Comparison of ENCODE assay signal across 25 cellular contexts in the genomic region with DNA sequence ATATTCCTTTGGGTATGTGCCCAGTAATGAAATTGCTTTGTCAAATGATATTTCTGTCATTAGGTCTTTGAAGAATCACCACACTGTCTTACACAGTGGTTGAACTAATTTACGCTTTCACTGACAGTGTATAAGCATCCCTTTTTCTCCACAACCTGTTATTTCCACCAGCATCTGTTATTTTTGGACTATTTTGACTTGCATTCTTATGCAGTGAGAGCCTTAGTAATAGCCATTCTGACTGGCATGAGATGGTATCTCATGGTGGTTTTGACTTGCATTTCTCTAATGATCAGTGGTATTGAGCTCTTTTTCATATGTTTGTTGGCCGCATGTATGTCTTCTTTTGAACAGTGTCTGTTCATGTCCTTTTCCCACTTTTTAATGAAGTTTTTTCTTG.
"Had no signal": no experiment of that assay in that cellular context is flagged by ENCODE, and none has a peak within 500 bp of the region (broad histone marks: within the 10 kb centered on the region; RNA-seq: fewer than 3 reads in every experiment).

No MANE protein-coding gene starts in this region.

- H3K27ac ChIP-seq: adrenal gland, SJCRH30 had no signal

- H3K36me3 Mint-ChIP-seq: activated naive CD4-positive, alpha-beta T cell treated with anti-CD3 and anti-CD28 coated beads, Interleukin-2, amount 10 ng/mL, durations not matched to agents 7 days and 5 days; activated naive CD8-positive, alpha-beta T cell treated with anti-CD3 and anti-CD28 coated beads for 36 hours; brain had no signal

- H3K27ac Mint-ChIP-seq: activated CD8-positive, alpha-beta T cell treated with anti-CD3 and anti-CD28 coated beads for 36 hours; activated naive CD4-positive, alpha-beta T cell treated with anti-CD3 and anti-CD28 coated beads, Interleukin-2, amount 10 ng/mL, durations not matched to agents 7 days and 5 days; activated naive CD8-positive, alpha-beta T cell treated with anti-CD3 and anti-CD28 coated beads for 36 hours; activated T-cell treated with anti-CD3 and anti-CD28 coated beads, Interleukin-2, amount 50 U/mL, for 72 hours; activated T-helper 2 cell treated with anti-CD3 and anti-CD28 coated beads, Interferon-gamma antibody, Interleukin-2, Interleukin-4, amounts not matched to agents 10 μg/mL and 5 μg/mL and 100 μg/mL, durations not matched to agents 14 hours and 24 hours and 36 hours; T-helper 1 cell treated with Interleukin-12 subunit alpha and Interleukin-12 subunit beta and Interleukin-4 antibody, amounts not matched to agents 30 μg/mL and 1 μg/mL, for 36 hours had no signal

- H3K4me3 ChIP-seq: adrenal gland, SJCRH30 had no signal

- H3K27me3 ChIP-seq: adrenal gland, SJCRH30 had no signal

- H3K4me1 Mint-ChIP-seq: central memory CD8-positive, alpha-beta T cell had no signal

- ATAC-seq: activated CD4-positive, CD25-positive, alpha-beta regulatory T cell treated with anti-CD3 and anti-CD28 coated beads, Interleukin-2, amount 50 U/mL, for 24 hours; activated CD8-positive, alpha-beta T cell treated with anti-CD3 and anti-CD28 coated beads for 36 hours; activated T-cell treated with anti-CD3 and anti-CD28 coated beads, Interleukin-2, amount 50 U/mL, for 72 hours; Panc1; Right ventricle myocardium inferior had no signal

- H3K9me3 Mint-ChIP-seq: activated CD8-positive, alpha-beta T cell treated with anti-CD3 and anti-CD28 coated beads for 36 hours; activated naive CD4-positive, alpha-beta T cell treated with anti-CD3 and anti-CD28 coated beads, Interleukin-2, amount 10 ng/mL, durations not matched to agents 7 days and 5 days; activated naive CD8-positive, alpha-beta T cell treated with anti-CD3 and anti-CD28 coated beads for 36 hours; activated T-cell treated with anti-CD3 and anti-CD28 coated beads, Interleukin-2, amount 50 U/mL, for 72 hours; activated T-helper 2 cell treated with anti-CD3 and anti-CD28 coated beads, Interferon-gamma antibody, Interleukin-2, Interleukin-4, amounts not matched to agents 10 μg/mL and 5 μg/mL and 100 μg/mL, durations not matched to agents 14 hours and 24 hours and 36 hours; central memory CD8-positive, alpha-beta T cell; T-helper 1 cell treated with Interleukin-12 subunit alpha and Interleukin-12 subunit beta and Interleukin-4 antibody, amounts not matched to agents 30 μg/mL and 1 μg/mL, for 36 hours had no signal

- H3K36me3 ChIP-seq: adrenal gland, SJCRH30 had no signal

- H3K9me3 ChIP-seq: adrenal gland, SJCRH30 had no signal

- H3K4me3 Mint-ChIP-seq: activated CD8-positive, alpha-beta T cell treated with anti-CD3 and anti-CD28 coated beads for 36 hours; activated naive CD4-positive, alpha-beta T cell treated with anti-CD3 and anti-CD28 coated beads, Interleukin-2, amount 10 ng/mL, durations not matched to agents 7 days and 5 days; activated naive CD8-positive, alpha-beta T cell treated with anti-CD3 and anti-CD28 coated beads for 36 hours; activated T-cell treated with anti-CD3 and anti-CD28 coated beads, Interleukin-2, amount 50 U/mL, for 72 hours; brain; central memory CD8-positive, alpha-beta T cell; T-helper 1 cell treated with Interleukin-12 subunit alpha and Interleukin-12 subunit beta and Interleukin-4 antibody, amounts not matched to agents 30 μg/mL and 1 μg/mL, for 36 hours had no signal

- DNase-seq: activated CD4-positive, alpha-beta T cell treated with anti-CD3 and anti-CD28 coated beads for 4 hours; activated CD8-positive, alpha-beta memory T cell treated with anti-CD3 and anti-CD28 coated beads, Interleukin-2, amount 50 U/mL, for 4 hours; activated CD8-positive, alpha-beta T cell treated with anti-CD3 and anti-CD28 coated beads for 36 hours; activated gamma-delta T cell treated with Interleukin-2 at 50 U/mL for 16 hours; activated naive CD4-positive, alpha-beta T cell treated with anti-CD3 and anti-CD28 coated beads, Interleukin-2, amount 10 ng/mL, durations not matched to agents 7 days and 5 days; activated naive CD8-positive, alpha-beta T cell treated with anti-CD3 and anti-CD28 coated beads for 36 hours; activated T-cell treated with anti-CD3 and anti-CD28 coated beads, Interleukin-2, amount 50 U/mL, for 72 hours; adrenal gland; aorta; NCI-H1092; NCI-H1417; NCI-H1930; NCI-H2171; NCI-H226; NCI-H526; NCI-H774; RPMI8226; SJCRH30 had no signal

- H3K27me3 Mint-ChIP-seq: activated CD8-positive, alpha-beta T cell treated with anti-CD3 and anti-CD28 coated beads for 36 hours; activated naive CD8-positive, alpha-beta T cell treated with anti-CD3 and anti-CD28 coated beads for 36 hours; brain had no signal
